ENCODE assay signal across 8 cellular contexts in genomic region chr10:32056136-32057040, GRCh38. TPM values are rescaled to one million over a fixed set of nuclear protein-coding genes. Genes with fewer than 3 reads are reported as not detected.
DNase-seq lines count a peak whose midpoint lies in the region; ATAC-seq and TF ChIP-seq lines count a peak whose summit lies in the region.

Gene KIF5B (minus strand): TSS chr10:32056425. CDS start chr10:32055973, 452 bp downstream.

- H3K27ac ChIP-seq in mammary epithelial cell (ENCODE audit: insufficient read depth, low read depth, low read length) (peak within 1 kb of the TSS; percentile 56), smooth muscle cell (ENCODE audit: low read depth) (peak within 1 kb of the TSS; percentile 91)

- H3F3A ChIP-seq in smooth muscle cell (ENCODE audit: low read depth): peaks cover 5% of the 10 kb centered on the region

- H3K4me2 ChIP-seq in mammary epithelial cell (ENCODE audit: insufficient read depth, low read depth, low read length) (peak within 1 kb of the TSS; percentile 91), smooth muscle cell (peak within 1 kb of the TSS; percentile 94)

- BruUV-seq in mammary epithelial cell (replicated peaks; lab: Mats Ljungman, UMichigan): TSS peak; percentile 16

- 1% methylated on average over 20 of the region's 63 CpGs for WGBS in mammary epithelial cell (ENCODE audit: low coverage, missing lambda C conversion rate)
- WGBS in smooth muscle cell (ENCODE audit: low lambda C conversion rate): 4% methylated on average over 63 of the region's 63 CpGs

- H3K4me3 ChIP-seq in AG04449 (ENCODE audit: low read depth, low read length) (peak within 1 kb of the TSS; percentile 89), mammary epithelial cell (replicated peaks in 1 of 3; ENCODE audit: insufficient read depth in 1 of 3, low read depth in 2 of 3, low read length in 3 of 3) (peak within 1 kb of the TSS; percentile 82 to 95 (median 91)), smooth muscle cell (peak within 1 kb of the TSS; percentile 97)

- dilution Hi-C loops in mammary epithelial cell (cut with HindIII; ENCODE audit: low sequenced_read_pairs): no loop called here

- intact Hi-C loops in mammary epithelial cell (cut with micrococcal nuclease): loop anchor here (1.0 to 5.0 kb wide), 3 partner anchors 83 to 311 kb away; partner anchors contain the start of gene EPC1

- H3K4me3 Mint-ChIP-seq in WTC11: peak within 1 kb of the TSS; percentile 97

- POLR2A ChIA-PET in AG04449 (lab: Yijun Ruan, JAX) (interaction anchor here (0.5 to 0.7 kb wide), 2 partner anchors 83 to 134 kb away, joined by 3 read pairs; no protein-coding TSS in a partner anchor), WTC11 (lab: Charles Lee) (interaction anchor here (0.5 to 0.9 kb wide), 2 partner anchors 83 to 302 kb away, joined by 4 to 6 read pairs; no protein-coding TSS in a partner anchor)

- H3K27ac Mint-ChIP-seq in WTC11: peak within 1 kb of the TSS; percentile 87

- peaks cover 6% of the 10 kb centered on the region for H3K4me1 ChIP-seq in mammary epithelial cell (ENCODE audit: insufficient read depth, low read length)
- peaks cover 26% of the 10 kb centered on the region for H3K4me1 ChIP-seq in smooth muscle cell (ENCODE audit: low read depth)

- no peaks in the 10 kb centered on the region for H3K27me3 ChIP-seq in mammary epithelial cell (ENCODE audit: insufficient read depth, low read length)
- H3K27me3 ChIP-seq in smooth muscle cell (ENCODE audit: low read depth): no peaks in the 10 kb centered on the region

- DNase-seq in AG04449 (ENCODE audit: low read depth, low spot score) (no peak), NCI-H2196 treated with DMSO at 0.1 percent for 48 hours (lab: John Stamatoyannopoulos, UW; ENCODE audit: unreplicated experiment) (peak; percentile 49), WTC11 (ENCODE audit: low spot score) (peak; percentile 89), mammary epithelial cell (peak; percentile 79), iPS-NIHi7 (ENCODE audit: extremely low spot score) (peak; percentile 99), smooth muscle cell (lab: John Stamatoyannopoulos, UW; ENCODE audit: unreplicated experiment) (peak; percentile 75)

- H3K9me3 Mint-ChIP-seq in WTC11: no peaks in the 10 kb centered on the region

- ATAC-seq in GM18870 (IDR thresholded peaks at IDR 0.05; ENCODE audit: unreplicated experiment): peak; percentile 60
- peak; percentile 81 for ATAC-seq in HG03103 (IDR thresholded peaks at IDR 0.05; ENCODE audit: low read depth, unreplicated experiment)
- ATAC-seq in WTC11: peak; percentile 93

- H3K36me3 ChIP-seq in mammary epithelial cell (ENCODE audit: insufficient read depth, low read length): no peaks in the 10 kb centered on the region
- no peaks in the 10 kb centered on the region for H3K36me3 ChIP-seq in smooth muscle cell (ENCODE audit: low read depth)

- H3K9ac ChIP-seq in mammary epithelial cell (ENCODE audit: insufficient read depth, low read length) (peak within 1 kb of the TSS; percentile 88), smooth muscle cell (ENCODE audit: low read depth) (peak within 1 kb of the TSS; percentile 95)

- H4K20me1 ChIP-seq in mammary epithelial cell (ENCODE audit: insufficient read depth, low read length) (peaks cover 21% of the 10 kb centered on the region), smooth muscle cell (ENCODE audit: low read depth) (peaks cover 42% of the 10 kb centered on the region)

- H3K9me3 ChIP-seq in mammary epithelial cell (replicated peaks; ENCODE audit: insufficient read depth, low read length) (no peaks in the 10 kb centered on the region), smooth muscle cell (replicated peaks; ENCODE audit: low read depth) (no peaks in the 10 kb centered on the region)

- CTCF ChIA-PET in AG04449 (lab: Yijun Ruan, JAX) (interaction anchor here (0.7 to 1.5 kb wide), 4 partner anchors 9 to 321 kb away, joined by 3 to 4 read pairs (median 3); no protein-coding TSS in a partner anchor), WTC11 (lab: Charles Lee) (interaction anchor here (1.3 kb wide), 1 partner anchor 200 kb away, joined by 4 read pairs; no protein-coding TSS in a partner anchor), mammary epithelial cell (lab: Charles Lee; ENCODE audit: low non-redundant PET) (no interaction called here)

- in situ Hi-C loops in mammary epithelial cell (cut with MboI; ENCODE audit: low sequenced_read_pairs in 2 of 2): loop anchor here (10.0 to 25.0 kb wide), 2 partner anchors 88 to 281 kb away; partner anchors contain the start of gene EPC1 (in 1 of the 2)

- H2AFZ ChIP-seq in mammary epithelial cell (ENCODE audit: low read depth, low read length) (peak within 1 kb of the TSS; percentile 95), smooth muscle cell (ENCODE audit: low read depth) (peak within 1 kb of the TSS; percentile 95)

- TF ChIP-seq CTCF in AG04449 (IDR thresholded peaks at IDR 0.05; ENCODE audit: insufficient read depth, low read length, missing control alignments): no peak
- no peak for TF ChIP-seq CTCF in WTC11 (IDR thresholded peaks at IDR 0.05)
- no peak for TF ChIP-seq CTCF in mammary epithelial cell (conservative IDR thresholded peaks at IDR 0.05 in 1 of 2, IDR thresholded peaks at IDR 0.05 in 1 of 2; ENCODE audit: extremely low read depth in 1 of 2, insufficient read depth in 1 of 2, low read depth in 1 of 2, low read length in 2 of 2)
- no peak for TF ChIP-seq CTCF in smooth muscle cell (IDR thresholded peaks at IDR 0.05; ENCODE audit: borderline replicate concordance, insufficient read depth, poor library complexity, severe bottlenecking)

- peaks cover 8% of the 10 kb centered on the region for H3K36me3 Mint-ChIP-seq in WTC11

- peaks cover 50% of the 10 kb centered on the region for H3K4me1 Mint-ChIP-seq in WTC11

- H3K79me2 ChIP-seq in mammary epithelial cell (ENCODE audit: insufficient read depth, low read length): peaks cover 48% of the 10 kb centered on the region
- peaks cover 47% of the 10 kb centered on the region for H3K79me2 ChIP-seq in smooth muscle cell (ENCODE audit: low read depth)

- H3K27me3 Mint-ChIP-seq in WTC11 (ENCODE audit: low read depth): peaks cover 7% of the 10 kb centered on the region; the same call in 1 of the 2 replicates

TF ChIP-seq in WTC11, 78 proteins besides CTCF, POLR2A, EP300 and RAD21 (continues in another document):
- no peak for TF ChIP-seq ZNF263 (CRISPR knock-in tag; IDR thresholded peaks at IDR 0.05; ENCODE audit: low read depth)
- TF ChIP-seq ELF4 (CRISPR knock-in tag; IDR thresholded peaks at IDR 0.05; ENCODE audit: low read depth): 0 out of 2 replicates have a peak, but pooled peaks have one; percentile 40
- peak; percentile 34; the same call in 1 of the 2 replicates for TF ChIP-seq PREB (CRISPR knock-in tag; IDR thresholded peaks at IDR 0.05; ENCODE audit: borderline replicate concordance)
- peak; percentile 52 for TF ChIP-seq MAX (CRISPR knock-in tag; IDR thresholded peaks at IDR 0.05)
- no peak for TF ChIP-seq FOXJ3 (CRISPR knock-in tag; IDR thresholded peaks at IDR 0.05; ENCODE audit: borderline replicate concordance)
- TF ChIP-seq GABPB1 (CRISPR knock-in tag; IDR thresholded peaks at IDR 0.05): peak; percentile 20; the same call in 1 of the 2 replicates
- no peak for TF ChIP-seq ATF6 (CRISPR knock-in tag; IDR thresholded peaks at IDR 0.05)
- peak; percentile 31; the same call in 1 of the 2 replicates for TF ChIP-seq USF1 (CRISPR knock-in tag; IDR thresholded peaks at IDR 0.05)
- peak; percentile 51; the same call in 1 of the 2 replicates for TF ChIP-seq FOXK1 (CRISPR knock-in tag; IDR thresholded peaks at IDR 0.05)

RNA-seq across cellular contexts. Expression of gene KIF5B, which starts in this region (rescaled TPM):
- 63.2 to 67.5 TPM (median 66.9 TPM) in 3 replicates for total RNA-seq in WTC11 (2021)
- total RNA-seq in mammary epithelial cell: 100 to 1,000 TPM; 146 to 168 TPM
- 50.3 TPM for polyA plus RNA-seq in mammary epithelial cell
- polyA minus RNA-seq in mammary epithelial cell: 62.2 TPM
- 164 and 198 TPM in 2 replicates for total RNA-seq in smooth muscle cell
- polyA plus RNA-seq in smooth muscle cell: 74.2 and 82.2 TPM in 2 replicates
